Comparison of ENCODE assay signal across 23 cellular contexts in the genomic region with DNA sequence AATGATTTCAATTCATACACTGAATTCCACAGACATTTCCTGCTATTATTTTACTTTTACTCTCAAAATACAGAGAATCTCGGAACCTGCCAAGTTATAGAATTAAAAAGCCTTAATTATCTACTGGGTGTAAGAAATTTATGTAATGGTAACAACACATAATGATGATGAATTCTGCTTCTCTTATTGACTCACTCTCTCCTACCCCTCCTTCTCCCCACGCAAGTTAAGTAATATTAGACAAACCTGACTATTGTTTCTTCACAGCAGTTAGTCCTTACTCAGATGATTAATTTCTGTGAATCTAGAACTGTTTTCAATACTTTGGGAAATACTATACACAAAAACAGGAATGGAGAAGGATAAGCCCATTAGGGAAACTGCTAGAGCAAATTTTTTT.
"Had no signal": no experiment of that assay in that cellular context is flagged by ENCODE, and none has a peak within 500 bp of the region (broad histone marks: within the 10 kb centered on the region; RNA-seq: fewer than 3 reads in every experiment).

No MANE protein-coding gene starts in this region.

- H3K4me1 ChIP-seq: gastrocnemius medialis, heart right ventricle, left ventricle myocardium inferior, lower lobe of right lung, neural progenitor cell, psoas muscle had no signal

- H3K27ac ChIP-seq: dorsolateral prefrontal cortex, gastrocnemius medialis, heart right ventricle, left ventricle myocardium inferior, lower lobe of right lung, neural progenitor cell, psoas muscle had no signal

- H3K4me1 Mint-ChIP-seq: central memory CD8-positive, alpha-beta T cell; neural progenitor cell had no signal

- H2AFZ ChIP-seq: neural progenitor cell had no signal

- DNase-seq: cortex of kidney; dorsolateral prefrontal cortex; effector CD8-positive, alpha-beta T cell; erythroblast; gastrocnemius medialis; heart right ventricle; hypothalamus; kidney; left cardiac atrium; left ventricle myocardium inferior; lower lobe of right lung; mesenchymal stem cell; midbrain; occipital lobe; psoas muscle; right cardiac atrium; small intestine; stimulated activated CD4-positive, alpha-beta T cell treated with anti-CD3 and anti-CD28 coated beads, Interleukin-12 subunit alpha, Interleukin-12 subunit beta, amount 100 ng/mL, for 4 hours; stimulated activated naive CD4-positive, alpha-beta T cell treated with Interleukin-2 at 50 U/mL for 16 hours; trophoblast cell had no signal

- H3K9me3 ChIP-seq: gastrocnemius medialis, heart right ventricle, left ventricle myocardium inferior, lower lobe of right lung, psoas muscle had no signal

- H3K27me3 Mint-ChIP-seq: central memory CD8-positive, alpha-beta T cell; natural killer cell treated with Interleukin-12 subunit alpha and Interleukin-12 subunit beta and Interleukin-15 and Interleukin-18, amount 100 ng/mL, for 72 hours had no signal

- H3K27me3 ChIP-seq: dorsolateral prefrontal cortex, gastrocnemius medialis, heart right ventricle, neural progenitor cell had no signal

- H3K4me3 Mint-ChIP-seq: central memory CD8-positive, alpha-beta T cell; natural killer cell treated with Interleukin-12 subunit alpha and Interleukin-12 subunit beta and Interleukin-15 and Interleukin-18, amount 100 ng/mL, for 72 hours; neural progenitor cell had no signal

- H3K27ac Mint-ChIP-seq: natural killer cell treated with Interleukin-12 subunit alpha and Interleukin-12 subunit beta and Interleukin-15 and Interleukin-18, amount 100 ng/mL, for 72 hours; neural progenitor cell had no signal

- H3K4me2 ChIP-seq: neural progenitor cell had no signal

- H3K4me3 ChIP-seq: dorsolateral prefrontal cortex, gastrocnemius medialis, heart right ventricle, left ventricle myocardium inferior, lower lobe of right lung, neural progenitor cell, psoas muscle had no signal

- H3K36me3 Mint-ChIP-seq: natural killer cell treated with Interleukin-12 subunit alpha and Interleukin-12 subunit beta and Interleukin-15 and Interleukin-18, amount 100 ng/mL, for 72 hours; neural progenitor cell had no signal

- H3K9me3 Mint-ChIP-seq: natural killer cell treated with Interleukin-12 subunit alpha and Interleukin-12 subunit beta and Interleukin-15 and Interleukin-18, amount 100 ng/mL, for 72 hours; neural progenitor cell had no signal

- H3K36me3 ChIP-seq: gastrocnemius medialis, heart right ventricle, left ventricle myocardium inferior, lower lobe of right lung, neural progenitor cell had no signal
